1 cellular context compared by ENCODE assay signal in genomic region chr7:105531797-105532671, GRCh38.
TF ChIP-seq lines count a peak whose summit lies in the region.

Gene RINT1, plus strand, starts transcription at chr7:105532201. Its CDS starts 115 bp downstream, at chr7:105532316.

TF ChIP-seq in HepG2, 621 proteins besides CTCF, POLR2A, EP300 and RAD21 (continued from another document and continues in another):
- TF ChIP-seq CEBPZ (IDR thresholded peaks at IDR 0.05; ENCODE audit: low read length): no peak
- TF ChIP-seq, protein P1, sequence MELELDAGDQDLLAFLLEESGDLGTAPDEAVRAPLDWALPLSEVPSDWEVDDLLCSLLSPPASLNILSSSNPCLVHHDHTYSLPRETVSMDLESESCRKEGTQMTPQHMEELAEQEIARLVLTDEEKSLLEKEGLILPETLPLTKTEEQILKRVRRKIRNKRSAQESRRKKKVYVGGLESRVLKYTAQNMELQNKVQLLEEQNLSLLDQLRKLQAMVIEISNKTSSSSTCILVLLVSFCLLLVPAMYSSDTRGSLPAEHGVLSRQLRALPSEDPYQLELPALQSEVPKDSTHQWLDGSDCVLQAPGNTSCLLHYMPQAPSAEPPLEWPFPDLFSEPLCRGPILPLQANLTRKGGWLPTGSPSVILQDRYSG (CRISPR knock-in tag; IDR thresholded peaks at IDR 0.05): no peak
- TF ChIP-seq, protein P2, sequence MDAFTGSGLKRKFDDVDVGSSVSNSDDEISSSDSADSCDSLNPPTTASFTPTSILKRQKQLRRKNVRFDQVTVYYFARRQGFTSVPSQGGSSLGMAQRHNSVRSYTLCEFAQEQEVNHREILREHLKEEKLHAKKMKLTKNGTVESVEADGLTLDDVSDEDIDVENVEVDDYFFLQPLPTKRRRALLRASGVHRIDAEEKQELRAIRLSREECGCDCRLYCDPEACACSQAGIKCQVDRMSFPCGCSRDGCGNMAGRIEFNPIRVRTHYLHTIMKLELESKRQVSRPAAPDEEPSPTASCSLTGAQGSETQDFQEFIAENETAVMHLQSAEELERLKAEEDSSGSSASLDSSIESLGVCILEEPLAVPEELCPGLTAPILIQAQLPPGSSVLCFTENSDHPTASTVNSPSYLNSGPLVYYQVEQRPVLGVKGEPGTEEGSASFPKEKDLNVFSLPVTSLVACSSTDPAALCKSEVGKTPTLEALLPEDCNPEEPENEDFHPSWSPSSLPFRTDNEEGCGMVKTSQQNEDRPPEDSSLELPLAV (CRISPR knock-in tag; conservative IDR thresholded peaks at IDR 0.05; ENCODE audit: low read depth): 0 out of 2 replicates have a peak, but pooled peaks have one; percentile 68
- TF ChIP-seq GABPA (IDR thresholded peaks at IDR 0.05; ENCODE audit: low read depth, low read length): peak; percentile 77
- peak; percentile 95 for TF ChIP-seq GABPA (CRISPR knock-in tag; IDR thresholded peaks at IDR 0.05; ENCODE audit: low read depth)
- no peak for TF ChIP-seq ZNF484 (CRISPR knock-in tag; IDR thresholded peaks at IDR 0.05; ENCODE audit: borderline replicate concordance, low read depth)
- peak; percentile 55 for TF ChIP-seq YY1 (IDR thresholded peaks at IDR 0.05; ENCODE audit: insufficient read depth, insufficient replicate concordance, low read depth, low read length)
- TF ChIP-seq BRCA1 (CRISPR knock-in tag; IDR thresholded peaks at IDR 0.05): no peak
- peak; percentile 89 for TF ChIP-seq ERF (CRISPR knock-in tag; IDR thresholded peaks at IDR 0.05)
- TF ChIP-seq, protein P3, sequence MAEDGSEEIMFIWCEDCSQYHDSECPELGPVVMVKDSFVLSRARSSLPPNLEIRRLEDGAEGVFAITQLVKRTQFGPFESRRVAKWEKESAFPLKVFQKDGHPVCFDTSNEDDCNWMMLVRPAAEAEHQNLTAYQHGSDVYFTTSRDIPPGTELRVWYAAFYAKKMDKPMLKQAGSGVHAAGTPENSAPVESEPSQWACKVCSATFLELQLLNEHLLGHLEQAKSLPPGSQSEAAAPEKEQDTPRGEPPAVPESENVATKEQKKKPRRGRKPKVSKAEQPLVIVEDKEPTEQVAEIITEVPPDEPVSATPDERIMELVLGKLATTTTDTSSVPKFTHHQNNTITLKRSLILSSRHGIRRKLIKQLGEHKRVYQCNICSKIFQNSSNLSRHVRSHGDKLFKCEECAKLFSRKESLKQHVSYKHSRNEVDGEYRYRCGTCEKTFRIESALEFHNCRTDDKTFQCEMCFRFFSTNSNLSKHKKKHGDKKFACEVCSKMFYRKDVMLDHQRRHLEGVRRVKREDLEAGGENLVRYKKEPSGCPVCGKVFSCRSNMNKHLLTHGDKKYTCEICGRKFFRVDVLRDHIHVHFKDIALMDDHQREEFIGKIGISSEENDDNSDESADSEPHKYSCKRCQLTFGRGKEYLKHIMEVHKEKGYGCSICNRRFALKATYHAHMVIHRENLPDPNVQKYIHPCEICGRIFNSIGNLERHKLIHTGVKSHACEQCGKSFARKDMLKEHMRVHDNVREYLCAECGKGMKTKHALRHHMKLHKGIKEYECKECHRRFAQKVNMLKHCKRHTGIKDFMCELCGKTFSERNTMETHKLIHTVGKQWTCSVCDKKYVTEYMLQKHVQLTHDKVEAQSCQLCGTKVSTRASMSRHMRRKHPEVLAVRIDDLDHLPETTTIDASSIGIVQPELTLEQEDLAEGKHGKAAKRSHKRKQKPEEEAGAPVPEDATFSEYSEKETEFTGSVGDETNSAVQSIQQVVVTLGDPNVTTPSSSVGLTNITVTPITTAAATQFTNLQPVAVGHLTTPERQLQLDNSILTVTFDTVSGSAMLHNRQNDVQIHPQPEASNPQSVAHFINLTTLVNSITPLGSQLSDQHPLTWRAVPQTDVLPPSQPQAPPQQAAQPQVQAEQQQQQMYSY (CRISPR knock-in tag; IDR thresholded peaks at IDR 0.05): no peak
- TF ChIP-seq EHMT2 (IDR thresholded peaks at IDR 0.05; ENCODE audit: borderline replicate concordance, low read depth, low read length): no peak
- TF ChIP-seq ZNF256 (CRISPR knock-in tag; conservative IDR thresholded peaks at IDR 0.05): no peak
- no peak for TF ChIP-seq NR2F1 (CRISPR knock-in tag; IDR thresholded peaks at IDR 0.05)
- no peak; the same call in 1 of the 2 replicates for TF ChIP-seq ETV6 (CRISPR knock-in tag; conservative IDR thresholded peaks at IDR 0.05)
- no peak for TF ChIP-seq MATR3 (CRISPR knock-in tag; IDR thresholded peaks at IDR 0.05)
- TF ChIP-seq SIN3B (IDR thresholded peaks at IDR 0.05; ENCODE audit: low read length): no peak
- peak; percentile 48; the same call in 1 of the 2 replicates for TF ChIP-seq ZNF224 (CRISPR knock-in tag; IDR thresholded peaks at IDR 0.05)
- TF ChIP-seq RNF2 (conservative IDR thresholded peaks at IDR 0.05; ENCODE audit: low read depth): no peak
- no peak for TF ChIP-seq NFE2L1 (CRISPR knock-in tag; IDR thresholded peaks at IDR 0.05; ENCODE audit: borderline replicate concordance)
- TF ChIP-seq, protein P4, sequence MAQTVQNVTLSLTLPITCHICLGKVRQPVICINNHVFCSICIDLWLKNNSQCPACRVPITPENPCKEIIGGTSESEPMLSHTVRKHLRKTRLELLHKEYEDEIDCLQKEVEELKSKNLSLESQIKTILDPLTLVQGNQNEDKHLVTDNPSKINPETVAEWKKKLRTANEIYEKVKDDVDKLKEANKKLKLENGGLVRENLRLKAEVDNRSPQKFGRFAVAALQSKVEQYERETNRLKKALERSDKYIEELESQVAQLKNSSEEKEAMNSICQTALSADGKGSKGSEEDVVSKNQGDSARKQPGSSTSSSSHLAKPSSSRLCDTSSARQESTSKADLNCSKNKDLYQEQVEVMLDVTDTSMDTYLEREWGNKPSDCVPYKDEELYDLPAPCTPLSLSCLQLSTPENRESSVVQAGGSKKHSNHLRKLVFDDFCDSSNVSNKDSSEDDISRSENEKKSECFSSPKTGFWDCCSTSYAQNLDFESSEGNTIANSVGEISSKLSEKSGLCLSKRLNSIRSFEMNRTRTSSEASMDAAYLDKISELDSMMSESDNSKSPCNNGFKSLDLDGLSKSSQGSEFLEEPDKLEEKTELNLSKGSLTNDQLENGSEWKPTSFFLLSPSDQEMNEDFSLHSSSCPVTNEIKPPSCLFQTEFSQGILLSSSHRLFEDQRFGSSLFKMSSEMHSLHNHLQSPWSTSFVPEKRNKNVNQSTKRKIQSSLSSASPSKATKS (CRISPR knock-in tag; IDR thresholded peaks at IDR 0.05): no peak
- peak; percentile 42; the same call in 1 of the 2 replicates for TF ChIP-seq PRMT3 (CRISPR knock-in tag; IDR thresholded peaks at IDR 0.05; ENCODE audit: borderline replicate concordance, low read depth)
- peak; percentile 74 for TF ChIP-seq ZNF18 (CRISPR knock-in tag; IDR thresholded peaks at IDR 0.05; ENCODE audit: insufficient replicate concordance)
- TF ChIP-seq DR1 (CRISPR knock-in tag; IDR thresholded peaks at IDR 0.05): peak; percentile 88; the same call in 1 of the 2 replicates
- TF ChIP-seq HNF4A (CRISPR knock-in tag; IDR thresholded peaks at IDR 0.05): no peak
- TF ChIP-seq, protein P5, sequence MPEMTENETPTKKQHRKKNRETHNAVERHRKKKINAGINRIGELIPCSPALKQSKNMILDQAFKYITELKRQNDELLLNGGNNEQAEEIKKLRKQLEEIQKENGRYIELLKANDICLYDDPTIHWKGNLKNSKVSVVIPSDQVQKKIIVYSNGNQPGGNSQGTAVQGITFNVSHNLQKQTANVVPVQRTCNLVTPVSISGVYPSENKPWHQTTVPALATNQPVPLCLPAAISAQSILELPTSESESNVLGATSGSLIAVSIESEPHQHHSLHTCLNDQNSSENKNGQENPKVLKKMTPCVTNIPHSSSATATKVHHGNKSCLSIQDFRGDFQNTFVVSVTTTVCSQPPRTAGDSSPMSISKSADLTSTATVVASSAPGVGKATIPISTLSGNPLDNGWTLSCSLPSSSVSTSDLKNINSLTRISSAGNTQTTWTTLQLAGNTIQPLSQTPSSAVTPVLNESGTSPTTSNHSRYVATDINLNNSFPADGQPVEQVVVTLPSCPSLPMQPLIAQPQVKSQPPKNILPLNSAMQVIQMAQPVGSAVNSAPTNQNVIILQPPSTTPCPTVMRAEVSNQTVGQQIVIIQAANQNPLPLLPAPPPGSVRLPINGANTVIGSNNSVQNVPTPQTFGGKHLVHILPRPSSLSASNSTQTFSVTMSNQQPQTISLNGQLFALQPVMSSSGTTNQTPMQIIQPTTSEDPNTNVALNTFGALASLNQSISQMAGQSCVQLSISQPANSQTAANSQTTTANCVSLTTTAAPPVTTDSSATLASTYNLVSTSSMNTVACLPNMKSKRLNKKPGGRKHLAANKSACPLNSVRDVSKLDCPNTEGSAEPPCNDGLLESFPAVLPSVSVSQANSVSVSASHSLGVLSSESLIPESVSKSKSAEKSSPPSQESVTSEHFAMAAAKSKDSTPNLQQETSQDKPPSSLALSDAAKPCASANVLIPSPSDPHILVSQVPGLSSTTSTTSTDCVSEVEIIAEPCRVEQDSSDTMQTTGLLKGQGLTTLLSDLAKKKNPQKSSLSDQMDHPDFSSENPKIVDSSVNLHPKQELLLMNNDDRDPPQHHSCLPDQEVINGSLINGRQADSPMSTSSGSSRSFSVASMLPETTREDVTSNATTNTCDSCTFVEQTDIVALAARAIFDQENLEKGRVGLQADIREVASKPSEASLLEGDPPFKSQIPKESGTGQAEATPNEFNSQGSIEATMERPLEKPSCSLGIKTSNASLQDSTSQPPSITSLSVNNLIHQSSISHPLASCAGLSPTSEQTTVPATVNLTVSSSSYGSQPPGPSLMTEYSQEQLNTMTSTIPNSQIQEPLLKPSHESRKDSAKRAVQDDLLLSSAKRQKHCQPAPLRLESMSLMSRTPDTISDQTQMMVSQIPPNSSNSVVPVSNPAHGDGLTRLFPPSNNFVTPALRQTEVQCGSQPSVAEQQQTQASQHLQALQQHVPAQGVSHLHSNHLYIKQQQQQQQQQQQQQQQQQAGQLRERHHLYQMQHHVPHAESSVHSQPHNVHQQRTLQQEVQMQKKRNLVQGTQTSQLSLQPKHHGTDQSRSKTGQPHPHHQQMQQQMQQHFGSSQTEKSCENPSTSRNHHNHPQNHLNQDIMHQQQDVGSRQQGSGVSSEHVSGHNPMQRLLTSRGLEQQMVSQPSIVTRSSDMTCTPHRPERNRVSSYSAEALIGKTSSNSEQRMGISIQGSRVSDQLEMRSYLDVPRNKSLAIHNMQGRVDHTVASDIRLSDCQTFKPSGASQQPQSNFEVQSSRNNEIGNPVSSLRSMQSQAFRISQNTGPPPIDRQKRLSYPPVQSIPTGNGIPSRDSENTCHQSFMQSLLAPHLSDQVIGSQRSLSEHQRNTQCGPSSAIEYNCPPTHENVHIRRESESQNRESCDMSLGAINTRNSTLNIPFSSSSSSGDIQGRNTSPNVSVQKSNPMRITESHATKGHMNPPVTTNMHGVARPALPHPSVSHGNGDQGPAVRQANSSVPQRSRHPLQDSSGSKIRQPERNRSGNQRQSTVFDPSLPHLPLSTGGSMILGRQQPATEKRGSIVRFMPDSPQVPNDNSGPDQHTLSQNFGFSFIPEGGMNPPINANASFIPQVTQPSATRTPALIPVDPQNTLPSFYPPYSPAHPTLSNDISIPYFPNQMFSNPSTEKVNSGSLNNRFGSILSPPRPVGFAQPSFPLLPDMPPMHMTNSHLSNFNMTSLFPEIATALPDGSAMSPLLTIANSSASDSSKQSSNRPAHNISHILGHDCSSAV (CRISPR knock-in tag; IDR thresholded peaks at IDR 0.05; ENCODE audit: borderline replicate concordance): no peak
- 0 out of 2 replicates have a peak, but pooled peaks have one; percentile 22 for TF ChIP-seq HMG20B (CRISPR knock-in tag; conservative IDR thresholded peaks at IDR 0.05)
- TF ChIP-seq XBP1 (CRISPR knock-in tag; IDR thresholded peaks at IDR 0.05): no peak
- TF ChIP-seq, protein P6, sequence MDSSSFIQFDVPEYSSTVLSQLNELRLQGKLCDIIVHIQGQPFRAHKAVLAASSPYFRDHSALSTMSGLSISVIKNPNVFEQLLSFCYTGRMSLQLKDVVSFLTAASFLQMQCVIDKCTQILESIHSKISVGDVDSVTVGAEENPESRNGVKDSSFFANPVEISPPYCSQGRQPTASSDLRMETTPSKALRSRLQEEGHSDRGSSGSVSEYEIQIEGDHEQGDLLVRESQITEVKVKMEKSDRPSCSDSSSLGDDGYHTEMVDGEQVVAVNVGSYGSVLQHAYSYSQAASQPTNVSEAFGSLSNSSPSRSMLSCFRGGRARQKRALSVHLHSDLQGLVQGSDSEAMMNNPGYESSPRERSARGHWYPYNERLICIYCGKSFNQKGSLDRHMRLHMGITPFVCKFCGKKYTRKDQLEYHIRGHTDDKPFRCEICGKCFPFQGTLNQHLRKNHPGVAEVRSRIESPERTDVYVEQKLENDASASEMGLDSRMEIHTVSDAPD (CRISPR knock-in tag; IDR thresholded peaks at IDR 0.05): no peak
- TF ChIP-seq, protein P7, sequence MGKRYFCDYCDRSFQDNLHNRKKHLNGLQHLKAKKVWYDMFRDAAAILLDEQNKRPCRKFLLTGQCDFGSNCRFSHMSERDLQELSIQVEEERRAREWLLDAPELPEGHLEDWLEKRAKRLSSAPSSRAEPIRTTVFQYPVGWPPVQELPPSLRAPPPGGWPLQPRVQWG (CRISPR knock-in tag; IDR thresholded peaks at IDR 0.05; ENCODE audit: borderline replicate concordance, low read depth): no peak
- peak; percentile 68; the same call in 1 of the 2 replicates for TF ChIP-seq ZNF205 (CRISPR knock-in tag; IDR thresholded peaks at IDR 0.05)
